ENCODE assay signal across 9 cellular contexts in genomic region chr1:202113690-202114300, GRCh38. TPM values are rescaled to one million over a fixed set of nuclear protein-coding genes. Genes with fewer than 3 reads are reported as not detected.
DNase-seq lines count a peak whose midpoint lies in the region; ATAC-seq and TF ChIP-seq lines count a peak whose summit lies in the region.
"Had no signal": no experiment of that assay in that cellular context is flagged by ENCODE, and none has a peak within 500 bp of the region (broad histone marks: within the 10 kb centered on the region; RNA-seq: fewer than 3 reads in every experiment).

No MANE protein-coding gene starts in this region.

- TF ChIP-seq CTCF in OCI-LY7 (conservative IDR thresholded peaks at IDR 0.05; ENCODE audit: low read length) (no peak), mucosa of descending colon (IDR thresholded peaks at IDR 0.05) (no peak)

- peak overlapping the region; percentile 30; the same call in 1 of the 2 replicates for H3K4me2 ChIP-seq in OCI-LY7 (ENCODE audit: low read length)

- ATAC-seq in GM19463 (IDR thresholded peaks at IDR 0.05; ENCODE audit: unreplicated experiment) (peak; percentile 60), mucosa of descending colon (peak; percentile 17), GM21737 (IDR thresholded peaks at IDR 0.05; ENCODE audit: unreplicated experiment) (no peak), GM18517 (IDR thresholded peaks at IDR 0.05; ENCODE audit: unreplicated experiment) (no peak)

- POLR2A ChIA-PET in OCI-LY7 (lab: Charles Lee): interaction anchor here (0.7 kb wide), 1 partner anchor 212 kb away, joined by 3 read pairs; no protein-coding TSS in a partner anchor

- no peaks in the 10 kb centered on the region for H3K9me2 ChIP-seq in OCI-LY7 (ENCODE audit: insufficient read depth, low read length)

- H4K20me1 ChIP-seq in OCI-LY7 (ENCODE audit: insufficient read depth, low read length): no peaks in the 10 kb centered on the region

- BruUV-seq in OCI-LY7 (replicated peaks; lab: Mats Ljungman, UMichigan): no TSS peak

- H3K9me3 ChIP-seq in OCI-LY7 (ENCODE audit: low read length) (no peaks in the 10 kb centered on the region), mucosa of descending colon (no peaks in the 10 kb centered on the region)

- CTCF ChIA-PET in OCI-LY7 (lab: Charles Lee; ENCODE audit: unreplicated experiment): interaction anchor here (1.4 kb wide), 1 partner anchor 21 kb away, joined by 3 read pairs; no protein-coding TSS in a partner anchor

- H3K4me1 ChIP-seq in OCI-LY7 (ENCODE audit: insufficient read depth, low read length, poor library complexity, severe bottlenecking): peaks cover 14% of the 10 kb centered on the region
- peaks cover 25% of the 10 kb centered on the region for H3K4me1 ChIP-seq in mucosa of descending colon (ENCODE audit: low read depth)

- 0 out of 2 replicates have a peak overlapping the region, but pooled peaks have one; percentile 7 for H2AFZ ChIP-seq in OCI-LY7 (ENCODE audit: low read length)

- no peak overlapping the region for H3K27ac ChIP-seq in OCI-LY7 (ENCODE audit: low read depth, low read length, poor library complexity, severe bottlenecking)

- H3K36me3 ChIP-seq in OCI-LY7 (ENCODE audit: insufficient read depth, low read length) (no peaks in the 10 kb centered on the region), mucosa of descending colon (ENCODE audit: low read depth) (no peaks in the 10 kb centered on the region)

- peak; percentile 80 for DNase-seq in DMS53 (lab: John Stamatoyannopoulos, UW)
- DNase-seq in OCI-LY7 (ENCODE audit: low spot score): peak; percentile 27
- DNase-seq in mucosa of descending colon: no peak
- DNase-seq in SIG-M5 treated with dmso at 0.1 percent for 504 hours (lab: John Stamatoyannopoulos, UW; ENCODE audit: unreplicated experiment): no peak
- DNase-seq in activated CD4-positive, alpha-beta T cell treated with anti-CD3 and anti-CD28 coated beads, Interleukin-2, amount 50 U/mL, for 4 hours: no peak

- no peak overlapping the region for H3K4me3 ChIP-seq in OCI-LY7 (ENCODE audit: low read depth, low read length, poor library complexity, severe bottlenecking)
- no peak overlapping the region for H3K4me3 ChIP-seq in mucosa of descending colon

- intact Hi-C loops in OCI-LY7 (cut with micrococcal nuclease; ENCODE audit: unreplicated experiment) (loop anchor here (10.0 kb wide), 1 partner anchor 219 kb away; no protein-coding TSS in a partner anchor), mucosa of descending colon (cut with DNase I, micrococcal nuclease) (loop anchor here in 1 of 2 donors (10.0 kb wide), 1 partner anchor 109 kb away; no protein-coding TSS in a partner anchor)

- H3K79me2 ChIP-seq in OCI-LY7 (ENCODE audit: insufficient read depth, low read depth, low read length): no peaks in the 10 kb centered on the region
- H3K79me2 ChIP-seq: parathyroid adenoma had no signal

RNA-seq across cellular contexts. Expression of gene GPR37L1, which starts 8.9 kb away (rescaled TPM):
- total RNA-seq in OCI-LY7 (2014; rRNA removed; shearing (Covaris generic)): 0.03 TPM in 1 of 2 replicates, not detected in the other
- total RNA-seq in OCI-LY7 (2022): not detected in 2 replicates
- total RNA-seq in mucosa of descending colon: 1 to 10 TPM; 2.4 to 3.5 (median 2.9) TPM

RNA-seq across cellular contexts. Expression of gene ARL8A, which starts 30.7 kb away (rescaled TPM):
- total RNA-seq in OCI-LY7 (2014; rRNA removed; shearing (Covaris generic)): 25.1 and 25.7 TPM in 2 replicates
- total RNA-seq in OCI-LY7 (2022): 44.6 and 46.1 TPM in 2 replicates
- 10 to 100 TPM; 36.3 to 69.6 (median 41.2) TPM for total RNA-seq in mucosa of descending colon

RNA-seq across cellular contexts. Expression of gene PTPN7, which starts 46.6 kb away (rescaled TPM):
- total RNA-seq in OCI-LY7 (2014; rRNA removed; shearing (Covaris generic)): 54.2 and 67.5 TPM in 2 replicates
- total RNA-seq in OCI-LY7 (2022) (79.1 and 83.1 TPM in 2 replicates), mucosa of descending colon (1 to 10 TPM; 5.0 to 6.3 (median 6.1) TPM)

Comparison
In these comparisons a context has a peak if more than half of its experiments do, and no peak if none do; other contexts are left out.
1. DNase-seq: peak in DMS53 (single experiment) and OCI-LY7 (single experiment); none in mucosa of descending colon (0 of 3), SIG-M5 treated with dmso at 0.1 percent for 504 hours (single experiment) and activated CD4-positive, alpha-beta T cell treated with anti-CD3 and anti-CD28 coated beads, Interleukin-2, amount 50 U/mL, for 4 hours (0 of 2).
2. ATAC-seq: peak in GM19463 (single experiment) and mucosa of descending colon (single experiment); none in GM21737 (single experiment) and GM18517 (single experiment).
3. RNA of gene PTPN7, which starts 46.6 kb away (total RNA-seq): 54.2 to 83.1 TPM in OCI-LY7; 5.0 to 6.3 TPM in mucosa of descending colon; every median in the first group is over 4 times any median in the second.